ENCODE assay signal across 8 cellular contexts in the genomic region with DNA sequence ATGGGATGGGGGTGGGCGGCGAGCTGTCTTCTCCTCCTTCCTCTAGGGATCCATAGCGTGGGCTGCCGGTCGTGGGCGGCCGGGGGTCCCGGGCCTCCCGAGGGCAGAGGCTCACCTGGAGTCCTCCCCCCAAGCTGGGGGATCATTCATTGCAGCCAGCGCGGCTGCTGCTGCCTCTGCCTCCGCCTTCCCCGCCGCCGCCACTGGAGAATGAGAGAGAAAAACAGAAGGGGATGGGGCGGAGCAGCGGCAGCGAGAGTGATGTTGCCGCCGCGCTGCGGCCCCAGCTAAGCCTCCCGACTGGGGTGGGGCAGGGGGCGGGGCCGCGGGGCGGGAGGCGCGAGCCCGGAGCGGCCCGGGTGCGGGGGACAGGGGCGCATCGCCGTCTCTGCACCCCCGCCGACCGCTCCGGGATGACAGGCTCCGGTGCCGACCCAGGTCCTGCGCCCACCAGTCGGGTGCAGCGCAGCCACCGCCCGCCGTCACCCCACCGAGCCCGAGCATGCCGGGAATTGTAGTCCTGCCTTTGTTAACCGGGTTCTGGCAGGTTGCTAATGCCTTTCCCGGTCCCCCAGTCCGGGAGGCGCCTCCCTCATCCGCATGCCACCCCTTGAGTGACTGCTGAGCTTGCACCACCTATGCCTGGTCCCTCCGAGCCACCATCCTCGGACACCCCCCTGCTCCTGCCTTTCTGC. TPM values are rescaled to one million over a fixed set of nuclear protein-coding genes. Genes with fewer than 3 reads are reported as not detected.
A peak's percentile ranks its signal among the peaks of the same experiment; 100 is the strongest.
DNase-seq lines count a peak whose midpoint lies in the region; ATAC-seq, FAIRE-seq and TF ChIP-seq lines count a peak whose summit lies in the region.

Gene KIF3C (minus strand): TSS at position 225 of the 695 bp plus-strand sequence. CDS start 580 bp downstream, outside the sequence.

- TF ChIP-seq POLR2A in erythroblast (IDR thresholded peaks at IDR 0.05; ENCODE audit: low read length): no peak

- peak within 1 kb of the TSS; percentile 85 for H2AFZ ChIP-seq in OCI-LY3 (ENCODE audit: low read depth, low read length)

- FAIRE-seq in HTR-8/SVneo (lab: Jason Lieb, UNC): peak; percentile 36

- peak within 1 kb of the TSS; percentile 88 for H3K4me3 ChIP-seq in OCI-LY3 (ENCODE audit: low read length)

- peak; percentile 82 for ATAC-seq in GM19351 (IDR thresholded peaks at IDR 0.05; ENCODE audit: unreplicated experiment)

- no peaks in the 10 kb centered on the region for H3K27me3 ChIP-seq in OCI-LY3 (ENCODE audit: low read depth, low read length)

- DNase-seq in AG20443 (ENCODE audit: low spot score): peak; percentile 85
- peak; percentile 92 for DNase-seq in HTR-8/SVneo (ENCODE audit: insufficient read length, low spot score)
- DNase-seq in activated T-cell treated with anti-CD3 and anti-CD28 coated beads for 48 hours (ENCODE audit: low read depth): peak; percentile 67
- DNase-seq in erythroblast (lab: John Stamatoyannopoulos, UW): peak; percentile 64 to 75
- peak; percentile 51 for DNase-seq in mucosa of gallbladder (ENCODE audit: low spot score)
- DNase-seq in stimulated activated CD8-positive, alpha-beta memory T cell treated with anti-CD3 and anti-CD28 coated beads, Interleukin-4, amount 100 ng/mL, for 24 hours (ENCODE audit: low read depth): peak; percentile 53

- no peaks in the 10 kb centered on the region for H3K36me3 ChIP-seq in OCI-LY3 (replicated peaks; ENCODE audit: low read depth, low read length)

- no peaks in the 10 kb centered on the region for H4K20me1 ChIP-seq in OCI-LY3 (ENCODE audit: insufficient read depth, low read length)

- H3K4me1 ChIP-seq in OCI-LY3 (ENCODE audit: low read length): no peaks in the 10 kb centered on the region

- peak within 1 kb of the TSS; percentile 64 for H3K9ac ChIP-seq in OCI-LY3 (ENCODE audit: low read length)

- H3K79me2 ChIP-seq in OCI-LY3 (ENCODE audit: low read length): no peaks in the 10 kb centered on the region

- no peak for TF ChIP-seq CTCF in OCI-LY3 (IDR thresholded peaks at IDR 0.05; ENCODE audit: low read depth, low read length)

- no peaks in the 10 kb centered on the region for H3K9me3 ChIP-seq in OCI-LY3 (ENCODE audit: insufficient read depth, low read length)

- H3K27ac ChIP-seq in OCI-LY3 (ENCODE audit: low read length): no peak within 1 kb of the TSS

- peak within 1 kb of the TSS; percentile 83 for H3K4me2 ChIP-seq in OCI-LY3 (ENCODE audit: low read length)

RNA-seq across cellular contexts. Expression of gene KIF3C, which starts in this region (rescaled TPM):
- 10.1 TPM for total RNA-seq in mucosa of gallbladder
